ENCODE assay signal across 9 cellular contexts in genomic region chr11:135075740-135076139, GRCh38.
DNase-seq lines count a peak whose midpoint lies in the region; ATAC-seq and TF ChIP-seq lines count a peak whose summit lies in the region.
"Had no signal": no experiment of that assay in that cellular context is flagged by ENCODE, and none has a peak within 500 bp of the region (broad histone marks: within the 10 kb centered on the region; RNA-seq: fewer than 3 reads in every experiment).

No MANE protein-coding gene starts in this region.

- H3K4me3 Mint-ChIP-seq in WTC11 (no peak overlapping the region), natural killer cell (no peak overlapping the region)
- H3K4me3 Mint-ChIP-seq: activated naive CD8-positive, alpha-beta T cell had no signal

- DNase-seq in H4 (ENCODE audit: low spot score) (peak; percentile 54), WTC11 (ENCODE audit: low spot score) (peak; percentile 92), dedifferentiated amniotic fluid mesenchymal stem cell (ENCODE audit: extremely low spot score) (peak; percentile 26), natural killer cell (peak; percentile 64), OCI-M2 (lab: John Stamatoyannopoulos, UW; ENCODE audit: unreplicated experiment) (no peak), NCI-H1417 (lab: John Stamatoyannopoulos, UW) (no peak), NCI-H2196 treated with DMSO at 0.1 percent for 48 hours (lab: John Stamatoyannopoulos, UW; ENCODE audit: unreplicated experiment) (no peak)
- no peak for DNase-seq in stimulated activated naive CD4-positive, alpha-beta T cell (lab: John Stamatoyannopoulos, UW)

- POLR2A ChIA-PET in WTC11 (lab: Charles Lee) = no interaction called here

- H3K36me3 Mint-ChIP-seq in WTC11 (peaks cover 15% of the 10 kb centered on the region), natural killer cell (no peaks in the 10 kb centered on the region)
- H3K36me3 Mint-ChIP-seq: activated naive CD8-positive, alpha-beta T cell had no signal

- H3K4me1 Mint-ChIP-seq in WTC11 = no peaks in the 10 kb centered on the region
- no peaks in the 10 kb centered on the region for H3K4me1 Mint-ChIP-seq in natural killer cell

- intact Hi-C loops in natural killer cell (cut with micrococcal nuclease) = no loop called here

- TF ChIP-seq CTCF in WTC11 (IDR thresholded peaks at IDR 0.05) = peak; percentile 99
- peak; percentile 58 for TF ChIP-seq CTCF in natural killer cell (IDR thresholded peaks at IDR 0.05)

- no peak overlapping the region for H3K27ac Mint-ChIP-seq in WTC11
- H3K27ac Mint-ChIP-seq in natural killer cell = no peak overlapping the region
- H3K27ac Mint-ChIP-seq: activated naive CD8-positive, alpha-beta T cell had no signal

- no peaks in the 10 kb centered on the region; the same call in 1 of the 2 replicates for H3K27me3 Mint-ChIP-seq in WTC11 (ENCODE audit: low read depth)
- peaks cover 0 to 16% of the 10 kb centered on the region in 2 donors for H3K27me3 Mint-ChIP-seq in natural killer cell (ENCODE audit: low read depth in 2 of 2)

- CTCF ChIA-PET in WTC11 (lab: Charles Lee) = interaction anchor here (0.5 to 1.4 kb wide), 6 partner anchors 15 to 593 kb away, joined by 3 to 10 read pairs (median 4); no protein-coding TSS in a partner anchor

- ATAC-seq in WTC11 (peak; percentile 86), natural killer cell (peak; percentile 79 to 96 (median 84))

- H3K9me3 Mint-ChIP-seq in WTC11 = peaks cover 28% of the 10 kb centered on the region
- no peaks in the 10 kb centered on the region for H3K9me3 Mint-ChIP-seq in natural killer cell

TF ChIP-seq in WTC11, 78 proteins besides CTCF, POLR2A, EP300 and RAD21:
- TF ChIP-seq ZNF416 (CRISPR knock-in tag; IDR thresholded peaks at IDR 0.05) = peak; percentile 41; the same call in 1 of the 2 replicates
- TF ChIP-seq IRF1 (CRISPR knock-in tag; IDR thresholded peaks at IDR 0.05) = no peak
TF ChIP-seq in WTC11: peak in this region for 1.

Comparison
In these comparisons a context has a peak if more than half of its experiments do, and no peak if none do; other contexts are left out.
1. DNase-seq: peak in H4 (single experiment), WTC11 (single experiment), dedifferentiated amniotic fluid mesenchymal stem cell (single experiment) and natural killer cell (single experiment); none in OCI-M2 (single experiment), NCI-H1417 (0 of 3), NCI-H2196 treated with DMSO at 0.1 percent for 48 hours (single experiment) and stimulated activated naive CD4-positive, alpha-beta T cell (0 of 6).